23 cellular contexts compared by ENCODE assay signal in the genomic region with DNA sequence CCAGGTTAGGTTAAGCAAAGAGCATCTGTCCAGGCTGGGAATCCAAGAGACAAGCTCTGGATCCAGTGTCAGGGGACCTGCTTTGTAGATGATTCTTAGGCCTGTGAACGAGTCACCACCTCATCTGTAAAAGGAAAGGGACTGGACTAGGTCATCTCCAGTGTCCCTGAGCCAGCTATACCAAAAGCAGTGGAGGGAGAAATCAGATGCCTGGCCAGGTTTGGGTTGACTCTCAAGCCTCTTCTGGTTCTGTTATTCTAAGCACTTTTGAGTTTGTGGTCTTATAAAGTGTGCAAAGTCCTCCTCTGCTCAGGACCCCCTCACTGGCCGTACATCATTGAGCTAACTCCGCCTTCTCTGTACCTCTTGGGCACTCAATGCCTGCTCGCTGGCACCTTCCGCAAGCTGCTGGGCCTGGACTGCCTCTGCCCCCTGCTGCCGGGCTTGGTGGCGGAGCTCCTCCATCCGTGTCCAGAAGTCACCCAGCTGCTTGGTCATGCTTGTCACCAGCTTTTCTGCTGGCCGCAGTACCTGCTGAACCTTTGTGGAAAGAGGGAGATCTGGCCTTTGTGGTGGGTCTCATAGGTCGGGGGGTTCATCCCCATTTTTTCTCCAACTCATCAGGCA. TPM values are rescaled to one million over a fixed set of nuclear protein-coding genes. Genes with fewer than 3 reads are reported as not detected.
"Had no signal": no experiment of that assay in that cellular context is flagged by ENCODE, and none has a peak within 500 bp of the region (broad histone marks: within the 10 kb centered on the region; RNA-seq: fewer than 3 reads in every experiment).

No MANE protein-coding gene starts in this region.

- H3K36me3 ChIP-seq: suprapubic skin had no signal

- H3K27ac ChIP-seq: body of pancreas, suprapubic skin, upper lobe of left lung had no signal

- H3K4me3 ChIP-seq: body of pancreas, suprapubic skin, upper lobe of left lung had no signal

- ATAC-seq: activated CD8-positive, alpha-beta T cell treated with anti-CD3 and anti-CD28 coated beads, Interleukin-2, amount 10 ng/mL, durations not matched to agents 7 days and 5 days; body of pancreas; esophagus mucosa; stimulated activated naive CD8-positive, alpha-beta T cell treated with anti-CD3 and anti-CD28 coated beads, Interleukin-15, amount 100 ng/mL, for 72 hours had no signal

- H3K9me3 ChIP-seq: body of pancreas, suprapubic skin, upper lobe of left lung had no signal

- FAIRE-seq: endometrium, small intestine had no signal

- DNase-seq: activated CD4-positive, alpha-beta T cell treated with anti-CD3 and anti-CD28 coated beads, Interleukin-2, amount 10 ng/mL, durations not matched to agents 24 days and 14 days; activated CD4-positive, CD25-positive, alpha-beta regulatory T cell; activated CD8-positive, alpha-beta T cell treated with anti-CD3 and anti-CD28 coated beads, Interleukin-2, amount 10 ng/mL, durations not matched to agents 7 days and 5 days; activated naive CD4-positive, alpha-beta T cell treated with Interleukin-2 at 50 U/mL for 16 hours; activated naive CD8-positive, alpha-beta T cell treated with anti-CD3 and anti-CD28 coated beads, Interleukin-2, amount 10 ng/mL, durations not matched to agents 7 days and 5 days; activated T-cell treated with anti-CD3 and anti-CD28 coated beads, Interleukin-2, amount 50 U/mL, for 24 hours; amygdala; body of pancreas; cortex of kidney; midbrain; occipital lobe; small intestine; stimulated activated CD4-positive, alpha-beta T cell treated with anti-CD3 and anti-CD28 coated beads, Interleukin-15, amount 100 ng/mL, for 24 hours; stimulated activated CD4-positive, alpha-beta T cell treated with anti-CD3 and anti-CD28 coated beads, Interleukin-2, amount 100 ng/mL, for 48 hours; stimulated activated naive CD8-positive, alpha-beta T cell treated with anti-CD3 and anti-CD28 coated beads, Interleukin-15, amount 100 ng/mL, for 72 hours; T1000 had no signal

- H3K27me3 ChIP-seq: body of pancreas, suprapubic skin, upper lobe of left lung had no signal

RNA-seq across cellular contexts. Expression of a gene that starts 33.6 kb away (rescaled TPM):
- total RNA-seq: activated CD8-positive, alpha-beta T cell treated with anti-CD3 and anti-CD28 coated beads, Interleukin-2, amount 10 ng/mL, durations not matched to agents 7 days and 5 days; activated naive CD8-positive, alpha-beta T cell treated with anti-CD3 and anti-CD28 coated beads, Interleukin-2, amount 10 ng/mL, durations not matched to agents 7 days and 5 days; activated T-helper 2 cell treated with anti-CD3 and anti-CD28 coated beads, Interferon-gamma antibody, Interleukin-2, Interleukin-4, amounts not matched to agents 10 μg/mL and 5 μg/mL and 100 μg/mL, durations not matched to agents 14 hours and 24 hours and 36 hours; esophagus mucosa; lung microvascular endothelial cell; T-helper 1 cell treated with Interleukin-12 subunit alpha and Interleukin-12 subunit beta and Interleukin-4 antibody, amounts not matched to agents 30 ng/mL and 1 ng/mL, for 36 hours had no signal

RNA-seq across cellular contexts. Expression of a gene that starts 58.1 kb away (rescaled TPM):
- total RNA-seq: activated CD8-positive, alpha-beta T cell treated with anti-CD3 and anti-CD28 coated beads, Interleukin-2, amount 10 ng/mL, durations not matched to agents 7 days and 5 days had no signal
